1 cellular context compared by ENCODE assay signal in the genomic region with DNA sequence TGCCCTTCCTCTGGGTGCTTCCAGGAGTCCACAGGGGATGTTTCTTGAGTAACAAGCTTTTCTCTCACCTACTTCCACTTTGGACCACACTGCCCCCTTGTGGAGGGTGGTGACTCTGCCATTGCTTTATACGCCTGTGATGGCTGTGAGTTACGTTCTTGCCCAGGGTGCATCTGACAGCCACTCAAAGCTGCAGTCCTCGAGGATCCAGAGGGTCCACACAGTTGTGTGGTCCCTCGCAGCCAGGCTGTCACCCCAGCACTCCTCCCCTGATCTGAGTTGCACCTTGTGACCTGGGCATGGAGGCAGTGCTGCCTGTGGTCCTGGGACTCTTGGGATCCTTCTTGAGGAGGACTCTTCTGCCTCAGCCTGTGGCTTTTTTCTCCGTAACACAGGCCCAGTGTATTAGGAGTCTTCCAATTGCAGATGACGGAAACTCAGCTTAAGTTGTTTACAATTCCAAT.
TF ChIP-seq lines count a peak whose summit lies in the region.

No MANE protein-coding gene starts in this region.

TF ChIP-seq in HepG2, 621 proteins besides CTCF, POLR2A, EP300 and RAD21 (continued from another document and continues in another):
- no peak for TF ChIP-seq U2AF1 (optimal IDR thresholded peaks at IDR 0.05; ENCODE audit: low read depth, low read length)
- TF ChIP-seq, protein P1, sequence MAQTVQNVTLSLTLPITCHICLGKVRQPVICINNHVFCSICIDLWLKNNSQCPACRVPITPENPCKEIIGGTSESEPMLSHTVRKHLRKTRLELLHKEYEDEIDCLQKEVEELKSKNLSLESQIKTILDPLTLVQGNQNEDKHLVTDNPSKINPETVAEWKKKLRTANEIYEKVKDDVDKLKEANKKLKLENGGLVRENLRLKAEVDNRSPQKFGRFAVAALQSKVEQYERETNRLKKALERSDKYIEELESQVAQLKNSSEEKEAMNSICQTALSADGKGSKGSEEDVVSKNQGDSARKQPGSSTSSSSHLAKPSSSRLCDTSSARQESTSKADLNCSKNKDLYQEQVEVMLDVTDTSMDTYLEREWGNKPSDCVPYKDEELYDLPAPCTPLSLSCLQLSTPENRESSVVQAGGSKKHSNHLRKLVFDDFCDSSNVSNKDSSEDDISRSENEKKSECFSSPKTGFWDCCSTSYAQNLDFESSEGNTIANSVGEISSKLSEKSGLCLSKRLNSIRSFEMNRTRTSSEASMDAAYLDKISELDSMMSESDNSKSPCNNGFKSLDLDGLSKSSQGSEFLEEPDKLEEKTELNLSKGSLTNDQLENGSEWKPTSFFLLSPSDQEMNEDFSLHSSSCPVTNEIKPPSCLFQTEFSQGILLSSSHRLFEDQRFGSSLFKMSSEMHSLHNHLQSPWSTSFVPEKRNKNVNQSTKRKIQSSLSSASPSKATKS (CRISPR knock-in tag; IDR thresholded peaks at IDR 0.05), result no peak
- TF ChIP-seq, protein P2, sequence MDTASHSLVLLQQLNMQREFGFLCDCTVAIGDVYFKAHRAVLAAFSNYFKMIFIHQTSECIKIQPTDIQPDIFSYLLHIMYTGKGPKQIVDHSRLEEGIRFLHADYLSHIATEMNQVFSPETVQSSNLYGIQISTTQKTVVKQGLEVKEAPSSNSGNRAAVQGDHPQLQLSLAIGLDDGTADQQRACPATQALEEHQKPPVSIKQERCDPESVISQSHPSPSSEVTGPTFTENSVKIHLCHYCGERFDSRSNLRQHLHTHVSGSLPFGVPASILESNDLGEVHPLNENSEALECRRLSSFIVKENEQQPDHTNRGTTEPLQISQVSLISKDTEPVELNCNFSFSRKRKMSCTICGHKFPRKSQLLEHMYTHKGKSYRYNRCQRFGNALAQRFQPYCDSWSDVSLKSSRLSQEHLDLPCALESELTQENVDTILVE (CRISPR knock-in tag; IDR thresholded peaks at IDR 0.05), result no peak
- TF ChIP-seq, protein P3, sequence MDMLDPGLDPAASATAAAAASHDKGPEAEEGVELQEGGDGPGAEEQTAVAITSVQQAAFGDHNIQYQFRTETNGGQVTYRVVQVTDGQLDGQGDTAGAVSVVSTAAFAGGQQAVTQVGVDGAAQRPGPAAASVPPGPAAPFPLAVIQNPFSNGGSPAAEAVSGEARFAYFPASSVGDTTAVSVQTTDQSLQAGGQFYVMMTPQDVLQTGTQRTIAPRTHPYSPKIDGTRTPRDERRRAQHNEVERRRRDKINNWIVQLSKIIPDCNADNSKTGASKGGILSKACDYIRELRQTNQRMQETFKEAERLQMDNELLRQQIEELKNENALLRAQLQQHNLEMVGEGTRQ (IDR thresholded peaks at IDR 0.05; ENCODE audit: low read depth, low read length), result no peak
- TF ChIP-seq, protein P3 (CRISPR knock-in tag; IDR thresholded peaks at IDR 0.05; ENCODE audit: borderline replicate concordance), result no peak
- TF ChIP-seq SETDB1 (CRISPR knock-in tag; IDR thresholded peaks at IDR 0.05; ENCODE audit: borderline replicate concordance), result no peak
- TF ChIP-seq, protein P4, sequence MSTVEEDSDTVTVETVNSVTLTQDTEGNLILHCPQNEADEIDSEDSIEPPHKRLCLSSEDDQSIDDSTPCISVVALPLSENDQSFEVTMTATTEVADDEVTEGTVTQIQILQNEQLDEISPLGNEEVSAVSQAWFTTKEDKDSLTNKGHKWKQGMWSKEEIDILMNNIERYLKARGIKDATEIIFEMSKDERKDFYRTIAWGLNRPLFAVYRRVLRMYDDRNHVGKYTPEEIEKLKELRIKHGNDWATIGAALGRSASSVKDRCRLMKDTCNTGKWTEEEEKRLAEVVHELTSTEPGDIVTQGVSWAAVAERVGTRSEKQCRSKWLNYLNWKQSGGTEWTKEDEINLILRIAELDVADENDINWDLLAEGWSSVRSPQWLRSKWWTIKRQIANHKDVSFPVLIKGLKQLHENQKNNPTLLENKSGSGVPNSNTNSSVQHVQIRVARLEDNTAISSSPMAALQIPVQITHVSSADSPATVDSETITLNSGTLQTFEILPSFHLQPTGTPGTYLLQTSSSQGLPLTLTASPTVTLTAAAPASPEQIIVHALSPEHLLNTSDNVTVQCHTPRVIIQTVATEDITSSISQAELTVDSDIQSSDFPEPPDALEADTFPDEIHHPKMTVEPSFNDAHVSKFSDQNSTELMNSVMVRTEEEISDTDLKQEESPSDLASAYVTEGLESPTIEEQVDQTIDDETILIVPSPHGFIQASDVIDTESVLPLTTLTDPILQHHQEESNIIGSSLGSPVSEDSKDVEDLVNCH (CRISPR knock-in tag; IDR thresholded peaks at IDR 0.05), result no peak
- no peak for TF ChIP-seq ZNF136 (CRISPR knock-in tag; IDR thresholded peaks at IDR 0.05; ENCODE audit: low read depth)
- no peak for TF ChIP-seq ZNF382 (CRISPR knock-in tag; IDR thresholded peaks at IDR 0.05; ENCODE audit: borderline replicate concordance)
- TF ChIP-seq PHF5A (CRISPR knock-in tag; IDR thresholded peaks at IDR 0.05; ENCODE audit: low read depth, unreplicated experiment), result no peak
- no peak for TF ChIP-seq RBM39 (IDR thresholded peaks at IDR 0.05; ENCODE audit: low read depth, low read length, poor library complexity, severe bottlenecking)
- no peak for TF ChIP-seq ZNF672 (CRISPR knock-in tag; IDR thresholded peaks at IDR 0.05)
- no peak for TF ChIP-seq ZNF629 (CRISPR knock-in tag; conservative IDR thresholded peaks at IDR 0.05)
- TF ChIP-seq KDM5A (IDR thresholded peaks at IDR 0.05; ENCODE audit: borderline replicate concordance, low read length), result no peak
- TF ChIP-seq, protein P5, sequence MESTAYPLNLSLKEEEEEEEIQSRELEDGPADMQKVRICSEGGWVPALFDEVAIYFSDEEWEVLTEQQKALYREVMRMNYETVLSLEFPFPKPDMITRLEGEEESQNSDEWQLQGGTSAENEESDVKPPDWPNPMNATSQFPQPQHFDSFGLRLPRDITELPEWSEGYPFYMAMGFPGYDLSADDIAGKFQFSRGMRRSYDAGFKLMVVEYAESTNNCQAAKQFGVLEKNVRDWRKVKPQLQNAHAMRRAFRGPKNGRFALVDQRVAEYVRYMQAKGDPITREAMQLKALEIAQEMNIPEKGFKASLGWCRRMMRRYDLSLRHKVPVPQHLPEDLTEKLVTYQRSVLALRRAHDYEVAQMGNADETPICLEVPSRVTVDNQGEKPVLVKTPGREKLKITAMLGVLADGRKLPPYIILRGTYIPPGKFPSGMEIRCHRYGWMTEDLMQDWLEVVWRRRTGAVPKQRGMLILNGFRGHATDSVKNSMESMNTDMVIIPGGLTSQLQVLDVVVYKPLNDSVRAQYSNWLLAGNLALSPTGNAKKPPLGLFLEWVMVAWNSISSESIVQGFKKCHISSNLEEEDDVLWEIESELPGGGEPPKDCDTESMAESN (CRISPR knock-in tag; conservative IDR thresholded peaks at IDR 0.05), result no peak
- TF ChIP-seq, protein P6, sequence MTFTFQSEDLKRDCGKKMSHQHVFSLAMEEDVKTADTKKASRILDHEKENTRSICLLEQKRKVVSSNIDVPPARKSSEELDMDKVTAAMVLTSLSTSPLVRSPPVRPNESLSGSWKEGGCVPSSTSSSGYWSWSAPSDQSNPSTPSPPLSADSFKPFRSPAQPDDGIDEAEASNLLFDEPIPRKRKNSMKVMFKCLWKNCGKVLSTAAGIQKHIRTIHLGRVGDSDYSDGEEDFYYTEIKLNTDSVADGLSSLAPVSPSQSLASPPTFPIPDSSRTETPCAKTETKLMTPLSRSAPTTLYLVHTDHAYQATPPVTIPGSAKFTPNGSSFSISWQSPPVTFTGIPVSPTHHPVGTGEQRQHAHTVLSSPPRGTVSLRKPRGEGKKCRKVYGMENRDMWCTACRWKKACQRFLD (CRISPR knock-in tag; IDR thresholded peaks at IDR 0.05; ENCODE audit: borderline replicate concordance), result no peak
- TF ChIP-seq ZNF33B (CRISPR knock-in tag; IDR thresholded peaks at IDR 0.05), result no peak
- no peak for TF ChIP-seq ZNF335 (CRISPR knock-in tag; IDR thresholded peaks at IDR 0.05)
- TF ChIP-seq CBX5 (CRISPR knock-in tag; IDR thresholded peaks at IDR 0.05; ENCODE audit: borderline replicate concordance), result 0 out of 2 replicates have a peak, but pooled peaks have one; percentile 32
- TF ChIP-seq ZNF777 (CRISPR knock-in tag; IDR thresholded peaks at IDR 0.05), result no peak
- TF ChIP-seq STAG1 (CRISPR knock-in tag; IDR thresholded peaks at IDR 0.05), result peak; percentile 96
- TF ChIP-seq NBN (conservative IDR thresholded peaks at IDR 0.05), result no peak
- TF ChIP-seq, protein P7, sequence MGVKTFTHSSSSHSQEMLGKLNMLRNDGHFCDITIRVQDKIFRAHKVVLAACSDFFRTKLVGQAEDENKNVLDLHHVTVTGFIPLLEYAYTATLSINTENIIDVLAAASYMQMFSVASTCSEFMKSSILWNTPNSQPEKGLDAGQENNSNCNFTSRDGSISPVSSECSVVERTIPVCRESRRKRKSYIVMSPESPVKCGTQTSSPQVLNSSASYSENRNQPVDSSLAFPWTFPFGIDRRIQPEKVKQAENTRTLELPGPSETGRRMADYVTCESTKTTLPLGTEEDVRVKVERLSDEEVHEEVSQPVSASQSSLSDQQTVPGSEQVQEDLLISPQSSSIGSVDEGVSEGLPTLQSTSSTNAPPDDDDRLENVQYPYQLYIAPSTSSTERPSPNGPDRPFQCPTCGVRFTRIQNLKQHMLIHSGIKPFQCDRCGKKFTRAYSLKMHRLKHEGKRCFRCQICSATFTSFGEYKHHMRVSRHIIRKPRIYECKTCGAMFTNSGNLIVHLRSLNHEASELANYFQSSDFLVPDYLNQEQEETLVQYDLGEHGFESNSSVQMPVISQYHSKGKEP (CRISPR knock-in tag; IDR thresholded peaks at IDR 0.05), result no peak
- TF ChIP-seq SP1 (IDR thresholded peaks at IDR 0.05), result no peak
- no peak; the same call in 1 of the 2 replicates for TF ChIP-seq SP1 (CRISPR knock-in tag; IDR thresholded peaks at IDR 0.05)
- no peak for TF ChIP-seq ZNF674 (CRISPR knock-in tag; IDR thresholded peaks at IDR 0.05; ENCODE audit: low read depth)
- TF ChIP-seq, protein P8, sequence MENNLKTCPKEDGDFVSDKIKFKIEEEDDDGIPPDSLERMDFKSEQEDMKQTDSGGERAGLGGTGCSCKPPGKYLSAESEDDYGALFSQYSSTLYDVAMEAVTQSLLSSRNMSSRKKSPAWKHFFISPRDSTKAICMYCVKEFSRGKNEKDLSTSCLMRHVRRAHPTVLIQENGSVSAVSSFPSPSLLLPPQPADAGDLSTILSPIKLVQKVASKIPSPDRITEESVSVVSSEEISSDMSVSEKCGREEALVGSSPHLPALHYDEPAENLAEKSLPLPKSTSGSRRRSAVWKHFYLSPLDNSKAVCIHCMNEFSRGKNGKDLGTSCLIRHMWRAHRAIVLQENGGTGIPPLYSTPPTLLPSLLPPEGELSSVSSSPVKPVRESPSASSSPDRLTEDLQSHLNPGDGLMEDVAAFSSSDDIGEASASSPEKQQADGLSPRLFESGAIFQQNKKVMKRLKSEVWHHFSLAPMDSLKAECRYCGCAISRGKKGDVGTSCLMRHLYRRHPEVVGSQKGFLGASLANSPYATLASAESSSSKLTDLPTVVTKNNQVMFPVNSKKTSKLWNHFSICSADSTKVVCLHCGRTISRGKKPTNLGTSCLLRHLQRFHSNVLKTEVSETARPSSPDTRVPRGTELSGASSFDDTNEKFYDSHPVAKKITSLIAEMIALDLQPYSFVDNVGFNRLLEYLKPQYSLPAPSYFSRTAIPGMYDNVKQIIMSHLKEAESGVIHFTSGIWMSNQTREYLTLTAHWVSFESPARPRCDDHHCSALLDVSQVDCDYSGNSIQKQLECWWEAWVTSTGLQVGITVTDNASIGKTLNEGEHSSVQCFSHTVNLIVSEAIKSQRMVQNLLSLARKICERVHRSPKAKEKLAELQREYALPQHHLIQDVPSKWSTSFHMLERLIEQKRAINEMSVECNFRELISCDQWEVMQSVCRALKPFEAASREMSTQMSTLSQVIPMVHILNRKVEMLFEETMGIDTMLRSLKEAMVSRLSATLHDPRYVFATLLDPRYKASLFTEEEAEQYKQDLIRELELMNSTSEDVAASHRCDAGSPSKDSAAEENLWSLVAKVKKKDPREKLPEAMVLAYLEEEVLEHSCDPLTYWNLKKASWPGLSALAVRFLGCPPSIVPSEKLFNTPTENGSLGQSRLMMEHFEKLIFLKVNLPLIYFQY (CRISPR knock-in tag; IDR thresholded peaks at IDR 0.05; ENCODE audit: borderline replicate concordance), result no peak
- no peak for TF ChIP-seq ZNF878 (CRISPR knock-in tag; IDR thresholded peaks at IDR 0.05)
- no peak for TF ChIP-seq ATAD3A (CRISPR knock-in tag; IDR thresholded peaks at IDR 0.05)
- TF ChIP-seq SKI (IDR thresholded peaks at IDR 0.05; ENCODE audit: partially characterized antibody), result no peak
- peak; percentile 11; the same call in 1 of the 2 replicates for TF ChIP-seq RXRB (CRISPR knock-in tag; IDR thresholded peaks at IDR 0.05; ENCODE audit: borderline replicate concordance)
- TF ChIP-seq SP4 (CRISPR knock-in tag; IDR thresholded peaks at IDR 0.05), result no peak
- TF ChIP-seq, protein P9, sequence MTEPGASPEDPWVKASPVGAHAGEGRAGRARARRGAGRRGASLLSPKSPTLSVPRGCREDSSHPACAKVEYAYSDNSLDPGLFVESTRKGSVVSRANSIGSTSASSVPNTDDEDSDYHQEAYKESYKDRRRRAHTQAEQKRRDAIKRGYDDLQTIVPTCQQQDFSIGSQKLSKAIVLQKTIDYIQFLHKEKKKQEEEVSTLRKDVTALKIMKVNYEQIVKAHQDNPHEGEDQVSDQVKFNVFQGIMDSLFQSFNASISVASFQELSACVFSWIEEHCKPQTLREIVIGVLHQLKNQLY (CRISPR knock-in tag; IDR thresholded peaks at IDR 0.05), result no peak
- TF ChIP-seq CHD4 (IDR thresholded peaks at IDR 0.05; ENCODE audit: borderline replicate concordance, low read length), result no peak
- TF ChIP-seq SIN3A (IDR thresholded peaks at IDR 0.05; ENCODE audit: borderline replicate concordance, low read depth, low read length), result no peak
- TF ChIP-seq FLYWCH1 (CRISPR knock-in tag; IDR thresholded peaks at IDR 0.05), result no peak
- TF ChIP-seq, protein P10, sequence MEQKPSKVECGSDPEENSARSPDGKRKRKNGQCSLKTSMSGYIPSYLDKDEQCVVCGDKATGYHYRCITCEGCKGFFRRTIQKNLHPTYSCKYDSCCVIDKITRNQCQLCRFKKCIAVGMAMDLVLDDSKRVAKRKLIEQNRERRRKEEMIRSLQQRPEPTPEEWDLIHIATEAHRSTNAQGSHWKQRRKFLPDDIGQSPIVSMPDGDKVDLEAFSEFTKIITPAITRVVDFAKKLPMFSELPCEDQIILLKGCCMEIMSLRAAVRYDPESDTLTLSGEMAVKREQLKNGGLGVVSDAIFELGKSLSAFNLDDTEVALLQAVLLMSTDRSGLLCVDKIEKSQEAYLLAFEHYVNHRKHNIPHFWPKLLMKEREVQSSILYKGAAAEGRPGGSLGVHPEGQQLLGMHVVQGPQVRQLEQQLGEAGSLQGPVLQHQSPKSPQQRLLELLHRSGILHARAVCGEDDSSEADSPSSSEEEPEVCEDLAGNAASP (CRISPR knock-in tag; IDR thresholded peaks at IDR 0.05; ENCODE audit: borderline replicate concordance), result no peak
- TF ChIP-seq MXD4 (CRISPR knock-in tag; IDR thresholded peaks at IDR 0.05), result 0 out of 2 replicates have a peak, but pooled peaks have one; percentile 26
- TF ChIP-seq HDAC6 (IDR thresholded peaks at IDR 0.05; ENCODE audit: low read depth, low read length), result no peak
- TF ChIP-seq ZMYM4 (CRISPR knock-in tag; IDR thresholded peaks at IDR 0.05), result no peak
